In genomic region chr17:62479895-62480253, GRCh38 we compare ENCODE assay signal across 8 cellular contexts. TPM values are rescaled to one million over a fixed set of nuclear protein-coding genes. Genes with fewer than 3 reads are reported as not detected.
DNase-seq lines count a peak whose midpoint lies in the region; ATAC-seq and TF ChIP-seq lines count a peak whose summit lies in the region.
"Not testable (repeated sequence)": the region's sequence is repeated elsewhere in the genome, so short reads cannot be mapped to it uniquely, and the experiment has no call there.

No MANE protein-coding gene starts in this region.

- H3K27me3 ChIP-seq in BE2C; OCI-LY1 (ENCODE audit: insufficient read depth, low read length); stomach: not testable (repeated sequence)

- H3F3A ChIP-seq in OCI-LY1 (ENCODE audit: insufficient read depth, low read length): not testable (repeated sequence)

- not testable (repeated sequence) for DNase-seq in BE2C; activated T-cell treated with anti-CD3 and anti-CD28 coated beads, Interleukin-2, amount 50 U/mL, for 24 hours; natural killer cell treated with Interleukin-12 subunit alpha and Interleukin-12 subunit beta and Interleukin-15 and Interleukin-18, amount 100 ng/mL, for 72 hours (ENCODE audit: low spot score); stomach

- intact Hi-C loops in dendritic cell treated with granulocyte-macrophage colony-stimulating factor and Interleukin-4, amounts not matched to agents 40 ng/mL and 50 ng/mL, for 4 days (cut with micrococcal nuclease); stomach (cut with DNase I; ENCODE audit: low total_unique reads): not testable (repeated sequence)

- not testable (repeated sequence) for TF ChIP-seq POLR2A in stomach (IDR thresholded peaks at IDR 0.05)

- H3K36me3 ChIP-seq in BE2C: not testable (repeated sequence)
- peaks cover 15 to 35% of the 10 kb centered on the region in 2 experiments; a peak in 2 of 3 replicates for H3K36me3 ChIP-seq in HEK293 (ENCODE audit: control insufficient read depth in 2 of 2, insufficient read depth in 1 of 2, low read length in 2 of 2)
- peaks cover 22% of the 10 kb centered on the region for H3K36me3 ChIP-seq in OCI-LY1 (ENCODE audit: insufficient read depth, low read length)
- H3K36me3 ChIP-seq in stomach: peaks cover 0 to 23% (median 19%) of the 10 kb centered on the region in 4 donors

- peaks cover 42% of the 10 kb centered on the region for H3K36me3 Mint-ChIP-seq in activated T-cell treated with anti-CD3 and anti-CD28 coated beads, Interleukin-2, amount 50 U/mL, for 24 hours (ENCODE audit: low read depth)
- peaks cover 46% of the 10 kb centered on the region for H3K36me3 Mint-ChIP-seq in dendritic cell treated with granulocyte-macrophage colony-stimulating factor and Interleukin-4, amounts not matched to agents 40 ng/mL and 50 ng/mL, for 4 days (ENCODE audit: low read depth)
- not testable (repeated sequence) for H3K36me3 Mint-ChIP-seq in natural killer cell treated with Interleukin-12 subunit alpha and Interleukin-12 subunit beta and Interleukin-15 and Interleukin-18, amount 100 ng/mL, for 72 hours

- H2AFZ ChIP-seq in OCI-LY1 (ENCODE audit: low read length): not testable (repeated sequence)

- not testable (repeated sequence) for H3K9me3 ChIP-seq in BE2C; HEK293 (ENCODE audit: control insufficient read depth, insufficient read depth, low read depth, low read length); OCI-LY1 (ENCODE audit: low read length); stomach

- POLR2A ChIA-PET in HEK293 (lab: Yijun Ruan, JAX): not testable (repeated sequence)

- not testable (repeated sequence) for H4K20me1 ChIP-seq in OCI-LY1 (ENCODE audit: insufficient read depth, low read length)

- not testable (repeated sequence) for TF ChIP-seq CTCF in BE2C (IDR thresholded peaks at IDR 0.05; ENCODE audit: low read depth, low read length); HEK293 (tag by site-specific recombination; IDR thresholded peaks at IDR 0.05); OCI-LY1 (IDR thresholded peaks at IDR 0.05; ENCODE audit: low read length); stomach (IDR thresholded peaks at IDR 0.05)

- CTCF ChIA-PET in HEK293 (lab: Yijun Ruan, JAX): not testable (repeated sequence)

- H3K27ac ChIP-seq in HEK293 (ENCODE audit: extremely low read depth, low read depth, low read length): peak overlapping the region; percentile 84
- peak overlapping the region; percentile 70 for H3K27ac ChIP-seq in OCI-LY1 (ENCODE audit: low read depth, low read length, poor library complexity, severe bottlenecking)
- peak overlapping the region; percentile 87 to 98 (median 97) for H3K27ac ChIP-seq in stomach

- peak overlapping the region; percentile 90 for H3K4me3 Mint-ChIP-seq in activated T-cell treated with anti-CD3 and anti-CD28 coated beads, Interleukin-2, amount 50 U/mL, for 24 hours
- peak overlapping the region; percentile 85 for H3K4me3 Mint-ChIP-seq in dendritic cell treated with granulocyte-macrophage colony-stimulating factor and Interleukin-4, amounts not matched to agents 40 ng/mL and 50 ng/mL, for 4 days
- H3K4me3 Mint-ChIP-seq in natural killer cell treated with Interleukin-12 subunit alpha and Interleukin-12 subunit beta and Interleukin-15 and Interleukin-18, amount 100 ng/mL, for 72 hours: peak overlapping the region; percentile 96

- peaks cover 35% of the 10 kb centered on the region for H3K4me1 Mint-ChIP-seq in activated T-cell treated with anti-CD3 and anti-CD28 coated beads, Interleukin-2, amount 50 U/mL, for 24 hours (ENCODE audit: low read depth)
- peaks cover 21% of the 10 kb centered on the region for H3K4me1 Mint-ChIP-seq in dendritic cell treated with granulocyte-macrophage colony-stimulating factor and Interleukin-4, amounts not matched to agents 40 ng/mL and 50 ng/mL, for 4 days (ENCODE audit: low read depth)
- H3K4me1 Mint-ChIP-seq in natural killer cell treated with Interleukin-12 subunit alpha and Interleukin-12 subunit beta and Interleukin-15 and Interleukin-18, amount 100 ng/mL, for 72 hours (ENCODE audit: low read depth in 2 of 2): peaks cover 19 to 27% of the 10 kb centered on the region in 2 donors

- TF ChIP-seq EP300 in stomach (IDR thresholded peaks at IDR 0.05): not testable (repeated sequence)

- not testable (repeated sequence) for ATAC-seq in natural killer cell treated with Interleukin-12 subunit alpha and Interleukin-12 subunit beta and Interleukin-15 and Interleukin-18, amount 100 ng/mL, for 72 hours

- H3K9me2 ChIP-seq in OCI-LY1 (ENCODE audit: low read depth, low read length): not testable (repeated sequence)

- peaks cover 28% of the 10 kb centered on the region for H3K79me2 ChIP-seq in OCI-LY1 (ENCODE audit: insufficient read depth, low read length)

- H3K9ac ChIP-seq in OCI-LY1 (ENCODE audit: low read length): peak overlapping the region; percentile 92

- peak overlapping the region; percentile 96 for H3K27ac Mint-ChIP-seq in activated T-cell treated with anti-CD3 and anti-CD28 coated beads, Interleukin-2, amount 50 U/mL, for 24 hours
- peak overlapping the region; percentile 93 for H3K27ac Mint-ChIP-seq in dendritic cell treated with granulocyte-macrophage colony-stimulating factor and Interleukin-4, amounts not matched to agents 40 ng/mL and 50 ng/mL, for 4 days
- H3K27ac Mint-ChIP-seq in natural killer cell treated with Interleukin-12 subunit alpha and Interleukin-12 subunit beta and Interleukin-15 and Interleukin-18, amount 100 ng/mL, for 72 hours: peak overlapping the region; percentile 89 to 96

- H3K4me2 ChIP-seq in OCI-LY1 (ENCODE audit: low read length): peak overlapping the region; percentile 98

- H3K27me3 Mint-ChIP-seq in activated T-cell treated with anti-CD3 and anti-CD28 coated beads, Interleukin-2, amount 50 U/mL, for 24 hours; dendritic cell treated with granulocyte-macrophage colony-stimulating factor and Interleukin-4, amounts not matched to agents 40 ng/mL and 50 ng/mL, for 4 days; natural killer cell treated with Interleukin-12 subunit alpha and Interleukin-12 subunit beta and Interleukin-15 and Interleukin-18, amount 100 ng/mL, for 72 hours: not testable (repeated sequence)

- not testable (repeated sequence) for H3K9me3 Mint-ChIP-seq in activated T-cell treated with anti-CD3 and anti-CD28 coated beads, Interleukin-2, amount 50 U/mL, for 24 hours; dendritic cell treated with granulocyte-macrophage colony-stimulating factor and Interleukin-4, amounts not matched to agents 40 ng/mL and 50 ng/mL, for 4 days; natural killer cell treated with Interleukin-12 subunit alpha and Interleukin-12 subunit beta and Interleukin-15 and Interleukin-18, amount 100 ng/mL, for 72 hours

- not testable (repeated sequence) for H3K4me1 ChIP-seq in BE2C; HEK293 (ENCODE audit: control insufficient read depth, insufficient read depth, low read length)
- peaks cover 29% of the 10 kb centered on the region for H3K4me1 ChIP-seq in OCI-LY1 (ENCODE audit: insufficient read depth, low read length, severe bottlenecking)
- H3K4me1 ChIP-seq in stomach: peaks cover 17 to 59% (median 42%) of the 10 kb centered on the region in 4 donors

- H3K4me3 ChIP-seq in BE2C (ENCODE audit: low read depth, low read length) (peak overlapping the region; percentile 80), HEK293 (ENCODE audit: low read depth, low read length) (peak overlapping the region; percentile 72), OCI-LY1 (ENCODE audit: low read depth, low read length, poor library complexity, severe bottlenecking) (peak overlapping the region; percentile 92), iPS-11a (ENCODE audit: low read depth, low read length) (peak overlapping the region; percentile 57), stomach (peak overlapping the region; percentile 51 to 95 (median 80))

- WGBS in stomach, 5 donors: 2 to 7% (median 5%) methylated on average over 5 of the region's 5 CpGs

TF ChIP-seq in HEK293, 187 proteins besides CTCF, POLR2A, EP300 and RAD21:
- TF ChIP-seq ZBTB17 (tag by site-specific recombination; IDR thresholded peaks at IDR 0.05): peak; percentile 71

RNA-seq across cellular contexts. Expression of gene TLK2, which starts 1.2 kb away (rescaled TPM):
- 53.6 TPM for polyA plus RNA-seq in BE2C (2012; ENCODE audit: insufficient read depth, insufficient read length, low read depth)
- 10 to 100 TPM; 51.4 to 58.7 TPM for total RNA-seq in natural killer cell treated with Interleukin-12 subunit alpha and Interleukin-12 subunit beta and Interleukin-15 and Interleukin-18, amount 100 ng/mL, for 72 hours
- 10 to 100 TPM; 14.6 to 75.3 (median 38.2) TPM for total RNA-seq in stomach
- 10 to 100 TPM in 2 of 3 donors, 1 to 10 TPM in 1; 8.6 to 14.1 (median 12.0) TPM for polyA plus RNA-seq in stomach

RNA-seq across cellular contexts. Expression of gene METTL2A, which starts 56.2 kb away (rescaled TPM):
- 34.5 TPM for polyA plus RNA-seq in BE2C (2012; ENCODE audit: insufficient read depth, insufficient read length, low read depth)
- total RNA-seq in natural killer cell treated with Interleukin-12 subunit alpha and Interleukin-12 subunit beta and Interleukin-15 and Interleukin-18, amount 100 ng/mL, for 72 hours: 10 to 100 TPM; 20.4 to 28.1 TPM
- 10 to 100 TPM in 3 of 5 donors, 1 to 10 TPM in 2; 1.4 to 68.3 (median 21.3) TPM for total RNA-seq in stomach
- 10 to 100 TPM in 1 of 3 donors, 1 to 10 TPM in 2; 8.6 to 10.7 (median 9.9) TPM for polyA plus RNA-seq in stomach
